In the genomic region with DNA sequence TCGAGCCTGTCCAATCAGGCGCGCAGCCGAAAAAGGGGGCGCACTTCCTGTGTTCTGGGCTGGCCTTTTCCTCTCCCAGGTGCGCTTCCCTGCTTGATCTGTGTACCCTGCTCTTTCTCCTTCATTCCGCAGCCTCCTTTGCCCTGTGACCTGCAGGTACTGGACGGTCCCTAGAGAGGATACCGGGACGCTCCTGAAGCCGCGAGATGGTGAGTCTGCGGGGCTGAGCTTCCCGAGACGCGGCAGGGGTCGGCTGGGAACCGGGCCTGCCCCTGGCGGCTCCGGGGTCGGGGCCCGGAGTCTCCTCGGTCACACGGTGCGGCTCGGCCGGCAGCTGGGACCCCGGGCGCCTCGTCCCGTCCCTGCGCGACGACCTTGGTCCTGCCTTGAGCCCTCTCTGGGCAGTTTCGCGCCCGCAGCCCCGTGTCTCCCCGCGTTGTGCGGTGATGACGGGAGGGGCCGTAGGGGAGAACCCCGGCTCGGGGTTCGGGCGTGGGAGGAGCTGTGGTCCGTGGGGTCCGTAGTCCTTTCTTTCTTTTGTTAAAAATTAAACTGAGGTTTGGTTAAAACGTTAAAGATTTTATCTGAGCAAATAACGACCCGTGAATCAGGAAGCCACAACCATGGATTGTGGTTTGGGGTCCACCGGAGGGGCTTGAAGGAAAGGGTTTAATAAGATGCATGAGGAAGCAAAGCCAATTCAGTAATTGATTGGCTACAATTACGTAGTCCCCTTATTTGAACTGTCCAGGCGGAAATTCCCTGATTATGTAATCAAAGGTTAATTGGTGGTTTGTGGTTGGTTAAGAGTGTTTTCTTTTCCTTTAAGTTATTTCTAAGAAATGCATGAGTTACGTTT, we compare ENCODE assay signal across 1 cellular context.
A peak's percentile ranks its signal among the peaks of the same experiment; 100 is the strongest.
TF ChIP-seq lines count a peak whose summit lies in the region.

No MANE protein-coding gene starts in this region.

TF ChIP-seq in HepG2, 621 proteins besides CTCF, POLR2A, EP300 and RAD21 (continued from another document and continues in another):
- TF ChIP-seq, protein P1, sequence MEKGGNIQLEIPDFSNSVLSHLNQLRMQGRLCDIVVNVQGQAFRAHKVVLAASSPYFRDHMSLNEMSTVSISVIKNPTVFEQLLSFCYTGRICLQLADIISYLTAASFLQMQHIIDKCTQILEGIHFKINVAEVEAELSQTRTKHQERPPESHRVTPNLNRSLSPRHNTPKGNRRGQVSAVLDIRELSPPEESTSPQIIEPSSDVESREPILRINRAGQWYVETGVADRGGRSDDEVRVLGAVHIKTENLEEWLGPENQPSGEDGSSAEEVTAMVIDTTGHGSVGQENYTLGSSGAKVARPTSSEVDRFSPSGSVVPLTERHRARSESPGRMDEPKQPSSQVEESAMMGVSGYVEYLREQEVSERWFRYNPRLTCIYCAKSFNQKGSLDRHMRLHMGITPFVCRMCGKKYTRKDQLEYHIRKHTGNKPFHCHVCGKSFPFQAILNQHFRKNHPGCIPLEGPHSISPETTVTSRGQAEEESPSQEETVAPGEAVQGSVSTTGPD (CRISPR knock-in tag; IDR thresholded peaks at IDR 0.05) = peak; percentile 90
- TF ChIP-seq, protein P2, sequence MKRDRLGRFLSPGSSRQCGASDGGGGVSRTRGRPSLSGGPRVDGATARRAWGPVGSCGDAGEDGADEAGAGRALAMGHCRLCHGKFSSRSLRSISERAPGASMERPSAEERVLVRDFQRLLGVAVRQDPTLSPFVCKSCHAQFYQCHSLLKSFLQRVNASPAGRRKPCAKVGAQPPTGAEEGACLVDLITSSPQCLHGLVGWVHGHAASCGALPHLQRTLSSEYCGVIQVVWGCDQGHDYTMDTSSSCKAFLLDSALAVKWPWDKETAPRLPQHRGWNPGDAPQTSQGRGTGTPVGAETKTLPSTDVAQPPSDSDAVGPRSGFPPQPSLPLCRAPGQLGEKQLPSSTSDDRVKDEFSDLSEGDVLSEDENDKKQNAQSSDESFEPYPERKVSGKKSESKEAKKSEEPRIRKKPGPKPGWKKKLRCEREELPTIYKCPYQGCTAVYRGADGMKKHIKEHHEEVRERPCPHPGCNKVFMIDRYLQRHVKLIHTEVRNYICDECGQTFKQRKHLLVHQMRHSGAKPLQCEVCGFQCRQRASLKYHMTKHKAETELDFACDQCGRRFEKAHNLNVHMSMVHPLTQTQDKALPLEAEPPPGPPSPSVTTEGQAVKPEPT (CRISPR knock-in tag; IDR thresholded peaks at IDR 0.05; ENCODE audit: low read depth) = peak; percentile 79; the same call in 1 of the 2 replicates
- no peak for TF ChIP-seq ATF1 (CRISPR knock-in tag; IDR thresholded peaks at IDR 0.05)
- TF ChIP-seq POLR2AphosphoS2 (IDR thresholded peaks at IDR 0.05; ENCODE audit: low read depth, low read length) = 0 out of 2 replicates have a peak, but pooled peaks have one; percentile 23
- no peak for TF ChIP-seq FOXP1 (IDR thresholded peaks at IDR 0.05)
- peak; percentile 39; the same call in 1 of the 2 replicates for TF ChIP-seq FOXP1 (CRISPR knock-in tag; IDR thresholded peaks at IDR 0.05)
- 0 out of 2 replicates have a peak, but pooled peaks have one; percentile 64 for TF ChIP-seq ZNF550 (CRISPR knock-in tag; IDR thresholded peaks at IDR 0.05; ENCODE audit: borderline replicate concordance)
- no peak for TF ChIP-seq KLF12 (CRISPR knock-in tag; IDR thresholded peaks at IDR 0.05; ENCODE audit: borderline replicate concordance)
- TF ChIP-seq, protein P3, sequence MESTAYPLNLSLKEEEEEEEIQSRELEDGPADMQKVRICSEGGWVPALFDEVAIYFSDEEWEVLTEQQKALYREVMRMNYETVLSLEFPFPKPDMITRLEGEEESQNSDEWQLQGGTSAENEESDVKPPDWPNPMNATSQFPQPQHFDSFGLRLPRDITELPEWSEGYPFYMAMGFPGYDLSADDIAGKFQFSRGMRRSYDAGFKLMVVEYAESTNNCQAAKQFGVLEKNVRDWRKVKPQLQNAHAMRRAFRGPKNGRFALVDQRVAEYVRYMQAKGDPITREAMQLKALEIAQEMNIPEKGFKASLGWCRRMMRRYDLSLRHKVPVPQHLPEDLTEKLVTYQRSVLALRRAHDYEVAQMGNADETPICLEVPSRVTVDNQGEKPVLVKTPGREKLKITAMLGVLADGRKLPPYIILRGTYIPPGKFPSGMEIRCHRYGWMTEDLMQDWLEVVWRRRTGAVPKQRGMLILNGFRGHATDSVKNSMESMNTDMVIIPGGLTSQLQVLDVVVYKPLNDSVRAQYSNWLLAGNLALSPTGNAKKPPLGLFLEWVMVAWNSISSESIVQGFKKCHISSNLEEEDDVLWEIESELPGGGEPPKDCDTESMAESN (CRISPR knock-in tag; conservative IDR thresholded peaks at IDR 0.05) = peak; percentile 91
- TF ChIP-seq, protein P4, sequence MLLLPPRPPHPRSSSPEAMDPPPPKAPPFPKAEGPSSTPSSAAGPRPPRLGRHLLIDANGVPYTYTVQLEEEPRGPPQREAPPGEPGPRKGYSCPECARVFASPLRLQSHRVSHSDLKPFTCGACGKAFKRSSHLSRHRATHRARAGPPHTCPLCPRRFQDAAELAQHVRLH (CRISPR knock-in tag; IDR thresholded peaks at IDR 0.05; ENCODE audit: borderline replicate concordance, low read depth) = peak; percentile 94; the same call in 1 of the 2 replicates
- TF ChIP-seq, protein P5, sequence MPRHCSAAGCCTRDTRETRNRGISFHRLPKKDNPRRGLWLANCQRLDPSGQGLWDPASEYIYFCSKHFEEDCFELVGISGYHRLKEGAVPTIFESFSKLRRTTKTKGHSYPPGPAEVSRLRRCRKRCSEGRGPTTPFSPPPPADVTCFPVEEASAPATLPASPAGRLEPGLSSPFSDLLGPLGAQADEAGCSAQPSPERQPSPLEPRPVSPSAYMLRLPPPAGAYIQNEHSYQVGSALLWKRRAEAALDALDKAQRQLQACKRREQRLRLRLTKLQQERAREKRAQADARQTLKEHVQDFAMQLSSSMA (CRISPR knock-in tag; IDR thresholded peaks at IDR 0.05) = no peak
- no peak for TF ChIP-seq FOXK2 (IDR thresholded peaks at IDR 0.05)
- peak; percentile 95; the same call in 1 of the 2 replicates for TF ChIP-seq HOXD1 (CRISPR knock-in tag; IDR thresholded peaks at IDR 0.05)
- no peak for TF ChIP-seq PLRG1 (conservative IDR thresholded peaks at IDR 0.05)
- no peak for TF ChIP-seq NONO (IDR thresholded peaks at IDR 0.05)
- TF ChIP-seq NONO (CRISPR knock-in tag; conservative IDR thresholded peaks at IDR 0.05) = peak; percentile 92
- TF ChIP-seq ZNF570 (CRISPR knock-in tag; IDR thresholded peaks at IDR 0.05; ENCODE audit: borderline replicate concordance) = no peak
- TF ChIP-seq ZNF101 (CRISPR knock-in tag; IDR thresholded peaks at IDR 0.05; ENCODE audit: borderline replicate concordance, low read depth) = no peak
- TF ChIP-seq, protein P6, sequence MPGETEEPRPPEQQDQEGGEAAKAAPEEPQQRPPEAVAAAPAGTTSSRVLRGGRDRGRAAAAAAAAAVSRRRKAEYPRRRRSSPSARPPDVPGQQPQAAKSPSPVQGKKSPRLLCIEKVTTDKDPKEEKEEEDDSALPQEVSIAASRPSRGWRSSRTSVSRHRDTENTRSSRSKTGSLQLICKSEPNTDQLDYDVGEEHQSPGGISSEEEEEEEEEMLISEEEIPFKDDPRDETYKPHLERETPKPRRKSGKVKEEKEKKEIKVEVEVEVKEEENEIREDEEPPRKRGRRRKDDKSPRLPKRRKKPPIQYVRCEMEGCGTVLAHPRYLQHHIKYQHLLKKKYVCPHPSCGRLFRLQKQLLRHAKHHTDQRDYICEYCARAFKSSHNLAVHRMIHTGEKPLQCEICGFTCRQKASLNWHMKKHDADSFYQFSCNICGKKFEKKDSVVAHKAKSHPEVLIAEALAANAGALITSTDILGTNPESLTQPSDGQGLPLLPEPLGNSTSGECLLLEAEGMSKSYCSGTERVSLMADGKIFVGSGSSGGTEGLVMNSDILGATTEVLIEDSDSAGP (CRISPR knock-in tag; IDR thresholded peaks at IDR 0.05; ENCODE audit: borderline replicate concordance) = peak; percentile 94; the same call in 1 of the 2 replicates
- TF ChIP-seq NR2C2 (CRISPR knock-in tag; IDR thresholded peaks at IDR 0.05; ENCODE audit: borderline replicate concordance) = peak; percentile 56; the same call in 1 of the 2 replicates
- TF ChIP-seq ZNF674 (CRISPR knock-in tag; IDR thresholded peaks at IDR 0.05; ENCODE audit: low read depth) = no peak
- TF ChIP-seq, protein P7, sequence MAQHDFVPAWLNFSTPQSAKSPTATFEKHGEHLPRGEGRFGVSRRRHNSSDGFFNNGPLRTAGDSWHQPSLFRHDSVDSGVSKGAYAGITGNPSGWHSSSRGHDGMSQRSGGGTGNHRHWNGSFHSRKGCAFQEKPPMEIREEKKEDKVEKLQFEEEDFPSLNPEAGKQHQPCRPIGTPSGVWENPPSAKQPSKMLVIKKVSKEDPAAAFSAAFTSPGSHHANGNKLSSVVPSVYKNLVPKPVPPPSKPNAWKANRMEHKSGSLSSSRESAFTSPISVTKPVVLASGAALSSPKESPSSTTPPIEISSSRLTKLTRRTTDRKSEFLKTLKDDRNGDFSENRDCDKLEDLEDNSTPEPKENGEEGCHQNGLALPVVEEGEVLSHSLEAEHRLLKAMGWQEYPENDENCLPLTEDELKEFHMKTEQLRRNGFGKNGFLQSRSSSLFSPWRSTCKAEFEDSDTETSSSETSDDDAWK (CRISPR knock-in tag; IDR thresholded peaks at IDR 0.05) = no peak
- TF ChIP-seq ZKSCAN8 (CRISPR knock-in tag; IDR thresholded peaks at IDR 0.05; ENCODE audit: borderline replicate concordance) = no peak
- peak; percentile 65 for TF ChIP-seq KLF6 (CRISPR knock-in tag; IDR thresholded peaks at IDR 0.05)
- TF ChIP-seq SATB2 (CRISPR knock-in tag; IDR thresholded peaks at IDR 0.05) = no peak
- no peak for TF ChIP-seq MAFF (IDR thresholded peaks at IDR 0.05; ENCODE audit: low read depth, low read length)
- TF ChIP-seq, protein P8, sequence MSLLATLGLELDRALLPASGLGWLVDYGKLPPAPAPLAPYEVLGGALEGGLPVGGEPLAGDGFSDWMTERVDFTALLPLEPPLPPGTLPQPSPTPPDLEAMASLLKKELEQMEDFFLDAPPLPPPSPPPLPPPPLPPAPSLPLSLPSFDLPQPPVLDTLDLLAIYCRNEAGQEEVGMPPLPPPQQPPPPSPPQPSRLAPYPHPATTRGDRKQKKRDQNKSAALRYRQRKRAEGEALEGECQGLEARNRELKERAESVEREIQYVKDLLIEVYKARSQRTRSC (CRISPR knock-in tag; IDR thresholded peaks at IDR 0.05; ENCODE audit: low read depth) = no peak
- no peak for TF ChIP-seq ZBTB21 (CRISPR knock-in tag; IDR thresholded peaks at IDR 0.05)
- peak; percentile 77; the same call in 1 of the 2 replicates for TF ChIP-seq KLF11 (CRISPR knock-in tag; IDR thresholded peaks at IDR 0.05)
- TF ChIP-seq PCBP1 (IDR thresholded peaks at IDR 0.05; ENCODE audit: borderline replicate concordance, low read depth, low read length) = 0 out of 2 replicates have a peak, but pooled peaks have one; percentile 65
- TF ChIP-seq ARNT2 (CRISPR knock-in tag; IDR thresholded peaks at IDR 0.05; ENCODE audit: low read depth) = peak; percentile 90
- TF ChIP-seq, protein P9, sequence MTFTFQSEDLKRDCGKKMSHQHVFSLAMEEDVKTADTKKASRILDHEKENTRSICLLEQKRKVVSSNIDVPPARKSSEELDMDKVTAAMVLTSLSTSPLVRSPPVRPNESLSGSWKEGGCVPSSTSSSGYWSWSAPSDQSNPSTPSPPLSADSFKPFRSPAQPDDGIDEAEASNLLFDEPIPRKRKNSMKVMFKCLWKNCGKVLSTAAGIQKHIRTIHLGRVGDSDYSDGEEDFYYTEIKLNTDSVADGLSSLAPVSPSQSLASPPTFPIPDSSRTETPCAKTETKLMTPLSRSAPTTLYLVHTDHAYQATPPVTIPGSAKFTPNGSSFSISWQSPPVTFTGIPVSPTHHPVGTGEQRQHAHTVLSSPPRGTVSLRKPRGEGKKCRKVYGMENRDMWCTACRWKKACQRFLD (CRISPR knock-in tag; IDR thresholded peaks at IDR 0.05; ENCODE audit: borderline replicate concordance) = peak; percentile 52; the same call in 1 of the 2 replicates
- no peak for TF ChIP-seq HCFC1 (IDR thresholded peaks at IDR 0.05; ENCODE audit: low read depth, low read length)
- peak; percentile 98 for TF ChIP-seq AGO2 (optimal IDR thresholded peaks at IDR 0.05; ENCODE audit: low read depth, low read length)
- TF ChIP-seq FOXO1 (CRISPR knock-in tag; IDR thresholded peaks at IDR 0.05) = peak; percentile 39; the same call in 1 of the 2 replicates
- peak; percentile 46 for TF ChIP-seq JARID2 (CRISPR knock-in tag; IDR thresholded peaks at IDR 0.05; ENCODE audit: insufficient replicate concordance)
- TF ChIP-seq AKAP8 (CRISPR knock-in tag; IDR thresholded peaks at IDR 0.05) = 0 out of 2 replicates have a peak, but pooled peaks have one; percentile 37
- TF ChIP-seq BORCS8-MEF2B (CRISPR knock-in tag; IDR thresholded peaks at IDR 0.05) = peak; percentile 96
- TF ChIP-seq ZKSCAN5 (CRISPR knock-in tag; IDR thresholded peaks at IDR 0.05) = peak; percentile 32; the same call in 1 of the 2 replicates
- TF ChIP-seq ZNF510 (CRISPR knock-in tag; IDR thresholded peaks at IDR 0.05; ENCODE audit: low read depth) = 0 out of 2 replicates have a peak, but pooled peaks have one; percentile 67
- peak; percentile 88; the same call in 1 of the 2 replicates for TF ChIP-seq NRL (CRISPR knock-in tag; IDR thresholded peaks at IDR 0.05; ENCODE audit: borderline replicate concordance)
- TF ChIP-seq CHD2 (IDR thresholded peaks at IDR 0.05; ENCODE audit: low read depth, low read length) = peak; percentile 56; the same call in 1 of the 2 replicates
- TF ChIP-seq SRSF1 (optimal IDR thresholded peaks at IDR 0.05; ENCODE audit: low read depth, low read length) = peak; percentile 93
- 0 out of 2 replicates have a peak, but pooled peaks have one; percentile 27 for TF ChIP-seq SSRP1 (CRISPR knock-in tag; IDR thresholded peaks at IDR 0.05)
- no peak for TF ChIP-seq ZNF562 (CRISPR knock-in tag; IDR thresholded peaks at IDR 0.05; ENCODE audit: borderline replicate concordance)
- TF ChIP-seq ZBTB38 (CRISPR knock-in tag; IDR thresholded peaks at IDR 0.05) = peak; percentile 84; the same call in 1 of the 2 replicates
- no peak for TF ChIP-seq ZNF207 (IDR thresholded peaks at IDR 0.05; ENCODE audit: borderline replicate concordance)
- TF ChIP-seq, protein P10, sequence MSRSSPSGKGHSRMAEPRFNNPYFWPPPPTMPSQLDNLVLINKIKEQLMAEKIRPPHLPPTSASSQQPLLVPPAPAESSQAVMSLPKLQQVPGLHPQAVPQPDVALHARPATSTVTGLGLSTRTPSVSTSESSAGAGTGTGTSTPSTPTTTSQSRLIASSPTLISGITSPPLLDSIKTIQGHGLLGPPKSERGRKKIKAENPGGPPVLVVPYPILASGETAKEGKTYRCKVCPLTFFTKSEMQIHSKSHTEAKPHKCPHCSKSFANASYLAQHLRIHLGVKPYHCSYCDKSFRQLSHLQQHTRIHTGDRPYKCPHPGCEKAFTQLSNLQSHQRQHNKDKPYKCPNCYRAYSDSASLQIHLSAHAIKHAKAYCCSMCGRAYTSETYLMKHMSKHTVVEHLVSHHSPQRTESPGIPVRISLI (CRISPR knock-in tag; IDR thresholded peaks at IDR 0.05; ENCODE audit: borderline replicate concordance) = no peak; the same call in 1 of the 2 replicates
- TF ChIP-seq, protein P11, sequence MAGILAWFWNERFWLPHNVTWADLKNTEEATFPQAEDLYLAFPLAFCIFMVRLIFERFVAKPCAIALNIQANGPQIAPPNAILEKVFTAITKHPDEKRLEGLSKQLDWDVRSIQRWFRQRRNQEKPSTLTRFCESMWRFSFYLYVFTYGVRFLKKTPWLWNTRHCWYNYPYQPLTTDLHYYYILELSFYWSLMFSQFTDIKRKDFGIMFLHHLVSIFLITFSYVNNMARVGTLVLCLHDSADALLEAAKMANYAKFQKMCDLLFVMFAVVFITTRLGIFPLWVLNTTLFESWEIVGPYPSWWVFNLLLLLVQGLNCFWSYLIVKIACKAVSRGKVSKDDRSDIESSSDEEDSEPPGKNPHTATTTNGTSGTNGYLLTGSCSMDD (CRISPR knock-in tag; IDR thresholded peaks at IDR 0.05) = no peak
